In genomic region chr14:98112211-98112780, GRCh38 we compare ENCODE assay signal across 19 cellular contexts.
"Had no signal": no experiment of that assay in that cellular context is flagged by ENCODE, and none has a peak within 500 bp of the region (broad histone marks: within the 10 kb centered on the region; RNA-seq: fewer than 3 reads in every experiment).

No MANE protein-coding gene starts in this region.

- H3K36me3 Mint-ChIP-seq: natural killer cell treated with Interleukin-12 subunit alpha and Interleukin-12 subunit beta and Interleukin-15 and Interleukin-18, amount 100 ng/mL, for 72 hours had no signal

- H3K36me3 ChIP-seq: sigmoid colon, spleen, thoracic aorta had no signal

- H3K27me3 ChIP-seq: body of pancreas, foreskin keratinocyte, sigmoid colon, spleen had no signal

- ATAC-seq: body of pancreas; natural killer cell treated with Interleukin-12 subunit alpha and Interleukin-12 subunit beta and Interleukin-15 and Interleukin-18, amount 100 ng/mL, for 72 hours; psoas muscle had no signal

- H3K4me3 ChIP-seq: body of pancreas, psoas muscle, sigmoid colon, spleen, thoracic aorta had no signal

- H3K4me1 ChIP-seq: body of pancreas, psoas muscle, sigmoid colon, spleen had no signal

- H3K27ac ChIP-seq: body of pancreas, foreskin keratinocyte, psoas muscle, sigmoid colon, spleen, thoracic aorta had no signal

- H3K27ac Mint-ChIP-seq: activated CD4-positive, alpha-beta T cell treated with anti-CD3 and anti-CD28 coated beads, Interleukin-2, amount 10 ng/mL, durations not matched to agents 7 days and 5 days; activated T-helper 2 cell treated with anti-CD3 and anti-CD28 coated beads, Interferon-gamma antibody, Interleukin-2, Interleukin-4, amounts not matched to agents 10 μg/mL and 5 μg/mL and 100 μg/mL, durations not matched to agents 14 hours and 24 hours and 36 hours; natural killer cell treated with Interleukin-12 subunit alpha and Interleukin-12 subunit beta and Interleukin-15 and Interleukin-18, amount 100 ng/mL, for 72 hours had no signal

- H3K27me3 Mint-ChIP-seq: activated CD4-positive, alpha-beta T cell treated with anti-CD3 and anti-CD28 coated beads, Interleukin-2, amount 10 ng/mL, durations not matched to agents 7 days and 5 days had no signal

- H3K4me3 Mint-ChIP-seq: activated CD4-positive, alpha-beta T cell treated with anti-CD3 and anti-CD28 coated beads, Interleukin-2, amount 10 ng/mL, durations not matched to agents 7 days and 5 days; natural killer cell treated with Interleukin-12 subunit alpha and Interleukin-12 subunit beta and Interleukin-15 and Interleukin-18, amount 100 ng/mL, for 72 hours had no signal

- H3K9me3 ChIP-seq: body of pancreas, psoas muscle, sigmoid colon, spleen, thoracic aorta had no signal

- DNase-seq: activated CD4-positive, alpha-beta T cell treated with anti-CD3 and anti-CD28 coated beads, Interleukin-2, amount 10 ng/mL, durations not matched to agents 7 days and 5 days; activated CD4-positive, CD25-positive, alpha-beta regulatory T cell; activated naive CD4-positive, alpha-beta T cell treated with anti-CD3 and anti-CD28 coated beads, Interleukin-2, amount 50 U/mL, for 16 hours; activated T-cell treated with anti-CD3 and anti-CD28 coated beads for 4 hours; body of pancreas; cortex of kidney; effector CD4-positive, alpha-beta T cell; foreskin keratinocyte; glutamatergic neuron; hypothalamus; kidney; mesendoderm; psoas muscle; sigmoid colon; spleen; SW 1271 had no signal

- H3K9me3 Mint-ChIP-seq: activated T-helper 2 cell treated with anti-CD3 and anti-CD28 coated beads, Interferon-gamma antibody, Interleukin-2, Interleukin-4, amounts not matched to agents 10 μg/mL and 5 μg/mL and 100 μg/mL, durations not matched to agents 14 hours and 24 hours and 36 hours; natural killer cell treated with Interleukin-12 subunit alpha and Interleukin-12 subunit beta and Interleukin-15 and Interleukin-18, amount 100 ng/mL, for 72 hours had no signal
